26 cellular contexts compared by ENCODE assay signal in genomic region chr2:109435066-109435690, GRCh38.
DNase-seq lines count a peak whose midpoint lies in the region; ATAC-seq, FAIRE-seq and TF ChIP-seq lines count a peak whose summit lies in the region.
"Had no signal": no experiment of that assay in that cellular context is flagged by ENCODE, and none has a peak within 500 bp of the region (broad histone marks: within the 10 kb centered on the region; RNA-seq: fewer than 3 reads in every experiment).

No MANE protein-coding gene starts in this region.

- H3K4me1 Mint-ChIP-seq in stimulated activated naive CD8-positive, alpha-beta T cell treated with anti-CD3 and anti-CD28 coated beads, Interleukin-15, amount 100 ng/mL, for 72 hours, result peaks cover 5% of the 10 kb centered on the region
- H3K4me1 Mint-ChIP-seq in activated naive CD4-positive, alpha-beta T cell treated with anti-CD3 and anti-CD28 coated beads for 36 hours (ENCODE audit: low read depth), result no peaks in the 10 kb centered on the region
- H3K4me1 Mint-ChIP-seq: activated naive CD4-positive, alpha-beta T cell treated with anti-CD3 and anti-CD28 coated beads, Interleukin-2, amount 10 ng/mL, durations not matched to agents 7 days and 5 days; immature natural killer cell had no signal

- peaks cover 7 to 14% of the 10 kb centered on the region in 2 donors for H3K9me3 Mint-ChIP-seq in stimulated activated naive CD8-positive, alpha-beta T cell treated with anti-CD3 and anti-CD28 coated beads, Interleukin-15, amount 100 ng/mL, for 72 hours
- H3K9me3 Mint-ChIP-seq in activated naive CD4-positive, alpha-beta T cell treated with anti-CD3 and anti-CD28 coated beads for 36 hours, result peaks cover 5% of the 10 kb centered on the region
- H3K9me3 Mint-ChIP-seq: activated naive CD4-positive, alpha-beta T cell treated with anti-CD3 and anti-CD28 coated beads, Interleukin-2, amount 10 ng/mL, durations not matched to agents 7 days and 5 days had no signal

- H3K9me1 ChIP-seq in keratinocyte (ENCODE audit: control insufficient read depth, extremely low read depth, insufficient read depth, low read length), result no peaks in the 10 kb centered on the region

- dilution Hi-C loops in keratinocyte (cut with MboI; ENCODE audit: extremely low pct_ligation_motif_present, low sequenced_read_pairs), result no loop called here

- H3K9me3 ChIP-seq in keratinocyte (ENCODE audit: control insufficient read depth, low read depth, low read length) (no peaks in the 10 kb centered on the region), sigmoid colon (no peaks in the 10 kb centered on the region), thyroid gland (no peaks in the 10 kb centered on the region)
- H3K9me3 ChIP-seq: Caco-2, MG63, SJSA1 had no signal

- H3K27me3 Mint-ChIP-seq in stimulated activated naive CD8-positive, alpha-beta T cell treated with anti-CD3 and anti-CD28 coated beads, Interleukin-15, amount 100 ng/mL, for 72 hours, result no peaks in the 10 kb centered on the region
- no peaks in the 10 kb centered on the region for H3K27me3 Mint-ChIP-seq in activated naive CD4-positive, alpha-beta T cell treated with anti-CD3 and anti-CD28 coated beads for 36 hours (ENCODE audit: low read depth)

- H3K36me3 ChIP-seq in keratinocyte (ENCODE audit: control insufficient read depth in 2 of 2, extremely low read depth in 1 of 2, insufficient read depth in 2 of 2, low read length in 2 of 2) (no peaks in the 10 kb centered on the region), sigmoid colon (peaks cover 0 to 32% (median 5%) of the 10 kb centered on the region in 4 donors), thyroid gland (no peaks in the 10 kb centered on the region)
- H3K36me3 ChIP-seq: MG63 had no signal

- H3K4me3 ChIP-seq in keratinocyte (ENCODE audit: control insufficient read depth in 2 of 3, extremely low read depth in 1 of 3, insufficient read depth in 2 of 3, low read depth in 1 of 3, low read length in 3 of 3) (no peak overlapping the region), sigmoid colon (no peak overlapping the region), thyroid gland (replicated peaks in 1 of 3) (no peak overlapping the region)
- H3K4me3 ChIP-seq: BLaER1 treated with 17β-estradiol and CSF1 and Interleukin-3, amounts not matched to agents 10 nM and 100 nM; dorsolateral prefrontal cortex; GM12878; K562; MG63; SJSA1; skin epidermis had no signal

- no peak for DNase-seq in stimulated activated naive CD8-positive, alpha-beta T cell treated with anti-CD3 and anti-CD28 coated beads, Interleukin-15, amount 100 ng/mL, for 72 hours
- DNase-seq in stimulated activated naive CD8-positive, alpha-beta T cell treated with anti-CD3 and anti-CD28 coated beads, Interleukin-15, Interleukin-2, amounts not matched to agents 100 U/mL and 50 U/mL, for 24 hours, result no peak
- no peak for DNase-seq in keratinocyte (ENCODE audit: low read depth, low spot score)
- peak; percentile 42 for DNase-seq in sigmoid colon
- DNase-seq in activated naive CD4-positive, alpha-beta T cell treated with anti-CD3 and anti-CD28 coated beads for 36 hours, result no peak
- no peak for DNase-seq in OCI-M1 (lab: John Stamatoyannopoulos, UW)
- no peak for DNase-seq in KBM-7
- DNase-seq in thyroid gland, result no peak
- DNase-seq: activated CD4-positive, alpha-beta T cell treated with anti-CD3 and anti-CD28 coated beads for 4 hours; activated naive CD4-positive, alpha-beta T cell treated with anti-CD3 and anti-CD28 coated beads, Interleukin-2, amount 10 ng/mL, durations not matched to agents 7 days and 5 days; activated T-cell treated with anti-CD3 and anti-CD28 coated beads, Interleukin-2, amount 50 U/mL, for 48 hours; caudate nucleus; hippocampal formation; immature natural killer cell; MG63; NCI-H1417; NCI-H2107; NCI-H524; stimulated activated CD4-positive, alpha-beta T cell treated with anti-CD3 and anti-CD28 coated beads, Interleukin-1b, Interleukin-23, amount 100 ng/mL, for 48 hours had no signal

- TF ChIP-seq POLR2A in sigmoid colon (IDR thresholded peaks at IDR 0.05) (no peak), thyroid gland (IDR thresholded peaks at IDR 0.05) (no peak)

- H3K27ac Mint-ChIP-seq in stimulated activated naive CD8-positive, alpha-beta T cell treated with anti-CD3 and anti-CD28 coated beads, Interleukin-15, amount 100 ng/mL, for 72 hours, result peak overlapping the region; percentile 26 to 43
- no peak overlapping the region for H3K27ac Mint-ChIP-seq in activated naive CD4-positive, alpha-beta T cell treated with anti-CD3 and anti-CD28 coated beads for 36 hours
- H3K27ac Mint-ChIP-seq: activated naive CD4-positive, alpha-beta T cell treated with anti-CD3 and anti-CD28 coated beads, Interleukin-2, amount 10 ng/mL, durations not matched to agents 7 days and 5 days; immature natural killer cell had no signal

- ATAC-seq in stimulated activated naive CD8-positive, alpha-beta T cell treated with anti-CD3 and anti-CD28 coated beads, Interleukin-15, amount 100 ng/mL, for 72 hours, result no peak
- no peak for ATAC-seq in stimulated activated naive CD8-positive, alpha-beta T cell treated with anti-CD3 and anti-CD28 coated beads, Interleukin-15, Interleukin-2, amounts not matched to agents 100 U/mL and 50 U/mL, for 24 hours
- ATAC-seq: GM12878, K562 had no signal

- H3K4me1 ChIP-seq in keratinocyte (ENCODE audit: control insufficient read depth, extremely low read depth, insufficient read depth, low read length) (peaks cover 9% of the 10 kb centered on the region), sigmoid colon (no peaks in the 10 kb centered on the region), thyroid gland (peaks cover 8 to 13% of the 10 kb centered on the region in 2 donors)

- TF ChIP-seq EP300 in sigmoid colon (IDR thresholded peaks at IDR 0.05), result no peak

- H3K27ac ChIP-seq in keratinocyte (ENCODE audit: control insufficient read depth, insufficient read depth, low read length) (no peak overlapping the region), sigmoid colon (peak overlapping the region; percentile 47 to 64 (median 58)), thyroid gland (no peak overlapping the region)
- H3K27ac ChIP-seq: BLaER1 treated with 17β-estradiol and CSF1 and Interleukin-3, amounts not matched to agents 10 nM and 100 nM; SJSA1 had no signal

- no peak overlapping the region for H3K9ac ChIP-seq in keratinocyte (ENCODE audit: control insufficient read depth, extremely low read depth, insufficient read depth, low read length)
- H3K9ac ChIP-seq: BLaER1 treated with 17β-estradiol and CSF1 and Interleukin-3, amounts not matched to agents 10 nM and 100 nM had no signal

- no peaks in the 10 kb centered on the region for H4K20me1 ChIP-seq in keratinocyte (ENCODE audit: control insufficient read depth, extremely low read depth, insufficient read depth, low read length)

- intact Hi-C loops in sigmoid colon (cut with DNase I) (no loop called here), thyroid gland (cut with DNase I) (no loop called here)
- intact Hi-C loops in activated naive CD4-positive, alpha-beta T cell treated with anti-CD3 and anti-CD28 coated beads for 36 hours (cut with micrococcal nuclease), result no loop called here

- H3K79me2 ChIP-seq in keratinocyte (ENCODE audit: control insufficient read depth, insufficient read depth, low read length), result no peaks in the 10 kb centered on the region

- in situ Hi-C loops in KBM-7 (cut with MboI; ENCODE audit: low pct_unique_long_range_greater_than_20kb, low sequenced_read_pairs), result no loop called here

- WGBS in sigmoid colon, 2 donors, result 95 to 96% methylated on average over 11 of the region's 11 CpGs
- WGBS in thyroid gland, 2 donors, result 87 to 92% methylated on average over 10 to 11 of the region's 11 CpGs

- peak overlapping the region; percentile 11 for H3K4me2 ChIP-seq in keratinocyte (ENCODE audit: control insufficient read depth, extremely low read depth, insufficient read depth, low read depth, low read length)
- H3K4me2 ChIP-seq: BLaER1 treated with 17β-estradiol and CSF1 and Interleukin-3, amounts not matched to agents 10 nM and 100 nM had no signal

- FAIRE-seq in keratinocyte (lab: Jason Lieb, UNC), result no peak
- FAIRE-seq: GM12878, K562 had no signal

- TF ChIP-seq CTCF in keratinocyte (optimal IDR thresholded peaks at IDR 0.05 in 1 of 3, IDR thresholded peaks at IDR 0.05 in 1 of 3, conservative IDR thresholded peaks at IDR 0.05 in 1 of 3; ENCODE audit: extremely low read depth in 1 of 3, insufficient read depth in 2 of 3, low read length in 3 of 3), result no peak
- TF ChIP-seq CTCF in sigmoid colon (IDR thresholded peaks at IDR 0.05), result no peak
- TF ChIP-seq CTCF in thyroid gland (IDR thresholded peaks at IDR 0.05), result no peak

- peaks cover 20% of the 10 kb centered on the region for H3K36me3 Mint-ChIP-seq in activated naive CD4-positive, alpha-beta T cell treated with anti-CD3 and anti-CD28 coated beads for 36 hours (ENCODE audit: low read depth)
- H3K36me3 Mint-ChIP-seq: activated naive CD4-positive, alpha-beta T cell treated with anti-CD3 and anti-CD28 coated beads, Interleukin-2, amount 10 ng/mL, durations not matched to agents 7 days and 5 days; immature natural killer cell had no signal

- no peak overlapping the region for H2AFZ ChIP-seq in keratinocyte (ENCODE audit: control insufficient read depth, low read length)

- H3K4me3 Mint-ChIP-seq in stimulated activated naive CD8-positive, alpha-beta T cell treated with anti-CD3 and anti-CD28 coated beads, Interleukin-15, amount 100 ng/mL, for 72 hours, result no peak overlapping the region
- H3K4me3 Mint-ChIP-seq in activated naive CD4-positive, alpha-beta T cell treated with anti-CD3 and anti-CD28 coated beads for 36 hours, result no peak overlapping the region
- H3K4me3 Mint-ChIP-seq: activated naive CD4-positive, alpha-beta T cell treated with anti-CD3 and anti-CD28 coated beads, Interleukin-2, amount 10 ng/mL, durations not matched to agents 7 days and 5 days; immature natural killer cell had no signal

- CTCF ChIA-PET in activated naive CD4-positive, alpha-beta T cell treated with anti-CD3 and anti-CD28 coated beads for 36 hours (lab: Charles Lee), result no interaction called here

- peaks cover 4% of the 10 kb centered on the region for H3K27me3 ChIP-seq in keratinocyte (ENCODE audit: control insufficient read depth, extremely low read depth, insufficient read depth, low read length)
- no peaks in the 10 kb centered on the region for H3K27me3 ChIP-seq in sigmoid colon
- H3K27me3 ChIP-seq in thyroid gland, result no peaks in the 10 kb centered on the region
- H3K27me3 ChIP-seq: BLaER1 treated with 17β-estradiol and CSF1 and Interleukin-3, amounts not matched to agents 10 nM and 100 nM; dorsolateral prefrontal cortex; MG63; SJSA1 had no signal

Comparison
In these comparisons a context has a peak if more than half of its experiments do, and no peak if none do; other contexts are left out.
1. H3K27ac ChIP-seq: peak in sigmoid colon (4 of 4); none in keratinocyte (single experiment) and thyroid gland (0 of 3).